In the genomic region with DNA sequence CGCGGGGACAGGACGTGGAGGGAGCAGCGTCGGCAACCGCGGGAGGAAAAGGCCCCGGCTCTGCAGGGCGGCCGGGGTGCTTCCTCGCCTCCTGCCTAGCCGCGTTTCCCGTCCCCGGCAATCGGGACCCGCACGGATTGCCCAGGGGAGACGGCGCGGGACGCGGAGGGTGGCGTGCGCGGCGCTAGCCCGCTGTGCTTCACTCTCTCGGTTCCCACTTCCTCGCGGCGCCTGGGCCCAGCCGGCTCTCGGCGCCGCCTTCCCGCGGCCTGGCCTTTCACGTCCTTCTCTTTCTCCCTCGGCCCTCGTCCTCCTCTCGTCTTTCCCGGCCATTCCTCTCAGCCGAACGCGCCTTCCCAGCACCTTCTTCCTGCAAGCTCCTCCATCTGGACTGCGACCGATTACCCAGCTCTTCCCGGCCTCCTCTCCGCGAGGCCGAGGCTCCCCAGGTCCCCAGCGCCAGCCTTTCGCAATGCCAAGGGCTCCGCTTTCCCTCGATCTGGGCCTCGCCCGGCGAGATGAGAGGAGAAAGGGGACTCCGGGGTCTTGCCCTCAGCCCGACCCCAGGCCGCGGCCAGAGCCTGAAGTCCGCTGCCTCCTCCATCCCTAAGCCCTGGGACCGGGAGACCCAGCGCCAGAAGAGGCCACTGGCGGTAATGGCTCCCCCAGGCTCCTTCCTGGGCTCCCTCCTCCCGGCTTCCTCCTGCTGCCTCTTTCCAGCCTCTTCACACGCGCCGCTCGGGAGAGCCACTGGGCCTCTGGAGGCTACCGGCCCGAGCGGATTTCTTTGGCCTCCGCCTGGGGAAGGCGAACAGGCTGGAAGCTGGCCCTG, we compare ENCODE assay signal across 8 cellular contexts. TPM values are rescaled to one million over a fixed set of nuclear protein-coding genes. Genes with fewer than 3 reads are reported as not detected.
A peak's percentile ranks its signal among the peaks of the same experiment; 100 is the strongest.
DNase-seq lines count a peak whose midpoint lies in the region; ATAC-seq and TF ChIP-seq lines count a peak whose summit lies in the region.

No MANE protein-coding gene starts in this region.

- ATAC-seq in upper lobe of left lung (ENCODE audit: low FRiP score in 2 of 2) (peak in 1 of 2 donors; percentile 64), GM21360 (IDR thresholded peaks at IDR 0.05; ENCODE audit: unreplicated experiment) (no peak)

- peak overlapping the region in 1 of 4 donors; percentile 26 for H3K27ac ChIP-seq in upper lobe of left lung

- no peak for TF ChIP-seq EP300 in upper lobe of left lung (IDR thresholded peaks at IDR 0.05)

- peaks cover 22 to 32% (median 29%) of the 10 kb centered on the region in 4 donors for H3K4me1 ChIP-seq in upper lobe of left lung

- H3K27me3 ChIP-seq in upper lobe of left lung: peaks cover 5 to 69% (median 45%) of the 10 kb centered on the region in 4 donors

- H3K4me3 ChIP-seq in lower leg skin (ENCODE audit: low read depth, poor library complexity, severe bottlenecking) (peak overlapping the region; percentile 29), upper lobe of left lung (peak overlapping the region in 3 of 4 donors; percentile 47 to 57 (median 50))

- no peak for TF ChIP-seq CTCF in lower leg skin (IDR thresholded peaks at IDR 0.05)
- TF ChIP-seq CTCF in upper lobe of left lung (IDR thresholded peaks at IDR 0.05): no peak

- no peaks in the 10 kb centered on the region for H3K36me3 ChIP-seq in upper lobe of left lung

- no peak for TF ChIP-seq POLR2A in lower leg skin (IDR thresholded peaks at IDR 0.05)
- TF ChIP-seq POLR2A in upper lobe of left lung (IDR thresholded peaks at IDR 0.05): no peak

- H3K9me3 ChIP-seq in upper lobe of left lung: no peaks in the 10 kb centered on the region

- intact Hi-C loops in lower leg skin (cut with DNase I; ENCODE audit: low total_unique reads): no loop called here

- WGBS in lower leg skin, 2 donors: 9 to 12% methylated on average over 67 to 69 of the region's 77 CpGs
- WGBS in upper lobe of left lung, 2 donors: 7 to 10% methylated on average over 46 to 63 of the region's 77 CpGs

- DNase-seq in ELF-1 (ENCODE audit: low read depth, low spot score) (peak; percentile 71), NCI-H146 (lab: John Stamatoyannopoulos, UW) (peak; percentile 62), cerebellar cortex (ENCODE audit: low spot score) (peak; percentile 50), lower leg skin (ENCODE audit: low spot score in 2 of 2) (peak in 1 of 2 donors; percentile 84), upper lobe of left lung (peak in 1 of 2 donors; percentile 88), SIG-M5 (lab: John Stamatoyannopoulos, UW) (no peak), SKM-1 treated with dmso at 0.1 percent for 144 hours (lab: John Stamatoyannopoulos, UW; ENCODE audit: unreplicated experiment) (no peak)

RNA-seq across cellular contexts. Expression of gene VAX2, which starts 1.1 kb away (rescaled TPM):
- total RNA-seq in lower leg skin (1 to 10 TPM in 3 of 4 donors, not detected in 1; 1.7 to 6.4 (median 4.3) TPM), upper lobe of left lung (10 to 100 TPM in 1 of 6 donors, 1 to 10 TPM in 1, under 1 TPM in 3, not detected in 1; 0.83 to 10.5 (median 0.91) TPM)

RNA-seq across cellular contexts. Expression of gene ATP6V1B1, which starts 34.2 kb away (rescaled TPM):
- total RNA-seq in lower leg skin (100 to 1,000 TPM in 1 of 4 donors, 10 to 100 TPM in 2, 1 to 10 TPM in 1; 7.3 to 110 (median 55.0) TPM), upper lobe of left lung (10 to 100 TPM in 1 of 6 donors, 1 to 10 TPM in 4, not detected in 1; 1.6 to 23.0 (median 3.2) TPM)

Comparison
In these comparisons a context has a peak if more than half of its experiments do, and no peak if none do; other contexts are left out.
1. DNase-seq: peak in ELF-1 (single experiment), NCI-H146 (single experiment) and cerebellar cortex (single experiment); none in SIG-M5 (single experiment) and SKM-1 treated with dmso at 0.1 percent for 144 hours (single experiment).